ENCODE assay signal across 20 cellular contexts in the genomic region with DNA sequence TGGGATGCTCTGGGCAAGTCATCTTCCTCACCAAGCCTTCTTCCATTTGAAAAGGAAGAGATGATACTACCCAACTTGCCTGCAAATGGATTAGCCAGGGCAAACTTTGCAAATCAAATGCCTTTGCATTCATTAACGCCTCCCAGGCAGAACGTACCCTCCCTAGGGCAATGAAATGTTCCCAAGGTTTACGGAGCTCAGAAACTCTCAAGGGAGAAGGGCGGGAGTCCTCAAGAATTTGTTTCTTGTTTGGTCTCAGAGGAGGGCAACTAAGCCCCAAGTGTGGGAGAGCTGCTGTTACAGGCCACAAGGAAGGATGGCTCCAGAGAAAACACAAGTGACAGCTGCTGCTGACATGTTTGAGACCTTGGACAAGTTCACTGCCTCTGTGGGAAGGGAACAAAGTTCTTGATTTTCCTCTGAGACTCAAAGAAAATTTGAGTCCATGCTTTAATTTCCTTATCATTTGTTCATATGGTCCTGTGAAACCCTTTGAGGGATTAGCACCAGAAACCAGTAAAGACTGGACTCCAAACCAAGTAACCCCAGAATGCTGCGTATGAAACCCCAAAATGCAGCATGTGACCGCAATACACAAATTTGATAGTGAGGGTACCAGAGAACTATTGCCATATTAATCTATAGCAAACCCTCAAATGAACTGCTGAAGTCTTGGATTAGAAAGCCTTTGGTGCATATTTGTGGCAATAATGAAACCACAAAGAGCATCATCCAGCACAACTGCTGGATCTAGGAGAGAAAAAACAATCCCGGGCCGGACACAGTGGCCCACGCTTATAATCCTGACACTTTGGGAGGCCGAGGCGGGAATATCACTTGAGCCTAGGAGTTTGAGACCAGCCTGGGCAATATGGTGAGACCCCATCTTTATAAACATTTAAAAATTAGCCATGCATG. TPM values are rescaled to one million over a fixed set of nuclear protein-coding genes. Genes with fewer than 3 reads are reported as not detected.
DNase-seq lines count a peak whose midpoint lies in the region; ATAC-seq lines count a peak whose summit lies in the region.
"Had no signal": no experiment of that assay in that cellular context is flagged by ENCODE, and none has a peak within 500 bp of the region (broad histone marks: within the 10 kb centered on the region; RNA-seq: fewer than 3 reads in every experiment).

No MANE protein-coding gene starts in this region.

- DNase-seq in astrocyte of the hippocampus (ENCODE audit: low read depth, low spot score) (peak; percentile 8), myocyte (ENCODE audit: low read depth) (peak; percentile 64), right cardiac atrium (no peak), H4 (ENCODE audit: low spot score) (no peak), activated gamma-delta T cell treated with Interleukin-2 at 50 U/mL for 16 hours (no peak)
- DNase-seq: BE2C; CD4-positive, alpha-beta T cell; EL; MG63; NCI-H1092 treated with DMSO at 0.1 percent for 48 hours; NCI-H2081 treated with DMSO at 0.1 percent for 48 hours; NCI-H510A; Peyer's patch had no signal

- H3K9me3 ChIP-seq in HUES48 (ENCODE audit: control insufficient read depth, insufficient read depth, low read length) (no peaks in the 10 kb centered on the region), right cardiac atrium (ENCODE audit: control insufficient read depth, low read length) (no peaks in the 10 kb centered on the region)
- H3K9me3 ChIP-seq: BE2C, MG63, Peyer's patch had no signal

- H3K4me3 ChIP-seq in HUES48 (ENCODE audit: low read depth, low read length) (no peak overlapping the region), right cardiac atrium (ENCODE audit: low read length) (no peak overlapping the region)
- H3K4me3 ChIP-seq: MG63, Peyer's patch had no signal

- no peaks in the 10 kb centered on the region for H3K36me3 ChIP-seq in HUES48 (ENCODE audit: control insufficient read depth, insufficient read depth, low read length)
- H3K36me3 ChIP-seq: BE2C, MG63, Peyer's patch had no signal

- intact Hi-C loops in right cardiac atrium (cut with DNase I), result no loop called here

- H3K27ac ChIP-seq in HUES48 (ENCODE audit: low read depth, low read length) (peak overlapping the region; percentile 16), right cardiac atrium (ENCODE audit: low read length) (no peak overlapping the region)
- H3K27ac ChIP-seq: KMS-11, Peyer's patch, SK-N-MC had no signal

- H3K4me1 ChIP-seq in HUES48 (ENCODE audit: control insufficient read depth, insufficient read depth, low read length) (peaks cover 22% of the 10 kb centered on the region), right cardiac atrium (ENCODE audit: control insufficient read depth, insufficient read depth, low read length) (no peaks in the 10 kb centered on the region)
- H3K4me1 ChIP-seq: BE2C, Peyer's patch had no signal

- no peak overlapping the region for H3K9ac ChIP-seq in HUES48 (ENCODE audit: low read depth, low read length)
- H3K9ac ChIP-seq: KMS-11 had no signal

- no peak for ATAC-seq in right cardiac atrium
- ATAC-seq in GM19467 (IDR thresholded peaks at IDR 0.05; ENCODE audit: unreplicated experiment), result no peak
- ATAC-seq: HCT116, HepG2, Right ventricle myocardium inferior had no signal

- WGBS in right cardiac atrium, result 79% methylated on average over 11 of the region's 11 CpGs

- H3K27me3 ChIP-seq in HUES48 (ENCODE audit: control insufficient read depth, insufficient read depth, low read length) (no peaks in the 10 kb centered on the region; the same call in 1 of the 2 replicates), right cardiac atrium (ENCODE audit: control insufficient read depth, insufficient read depth) (no peaks in the 10 kb centered on the region)
- H3K27me3 ChIP-seq: BE2C, MG63, Peyer's patch had no signal

RNA-seq across cellular contexts. Expression of a gene that starts 22.9 kb away (rescaled TPM):
- 4.3 and 4.6 TPM in 2 replicates for total RNA-seq in myocyte
- 1.3 TPM for polyA plus RNA-seq in myocyte (2012)
- total RNA-seq in right cardiac atrium, result 10 to 100 TPM; 79.4 to 96.5 (median 83.4) TPM
- 68.4 TPM for polyA plus RNA-seq in right cardiac atrium
- total RNA-seq in H4 (2014; rRNA removed; shearing (Covaris generic)), result 0.02 and 0.04 TPM in 2 replicates

RNA-seq across cellular contexts. Expression of a gene that starts 57.5 kb away (rescaled TPM):
- total RNA-seq in myocyte (41.3 and 55.0 TPM in 2 replicates), right cardiac atrium (100 to 1,000 TPM in 1 of 4 donors, 10 to 100 TPM in 3; 78.6 to 114 (median 92.7) TPM)
- polyA plus RNA-seq in myocyte (2012), result 55.7 TPM
- 55.5 TPM for polyA plus RNA-seq in right cardiac atrium
- total RNA-seq in H4 (2014; rRNA removed; shearing (Covaris generic)), result 77.0 and 92.5 TPM in 2 replicates

Comparison
In these comparisons a context has a peak if more than half of its experiments do, and no peak if none do; other contexts are left out.
1. DNase-seq: peak in astrocyte of the hippocampus (single experiment) and myocyte (single experiment); none in right cardiac atrium (0 of 3), H4 (single experiment) and activated gamma-delta T cell treated with Interleukin-2 at 50 U/mL for 16 hours (single experiment).
2. RNA of a gene that starts 22.9 kb away (total RNA-seq): 79.4 to 96.5 TPM in right cardiac atrium; 4.3 to 4.6 TPM in myocyte and 0.02 to 0.04 TPM in H4; every median in the first group is over 10 times any median in the second.